13 cellular contexts compared by ENCODE assay signal in the genomic region with DNA sequence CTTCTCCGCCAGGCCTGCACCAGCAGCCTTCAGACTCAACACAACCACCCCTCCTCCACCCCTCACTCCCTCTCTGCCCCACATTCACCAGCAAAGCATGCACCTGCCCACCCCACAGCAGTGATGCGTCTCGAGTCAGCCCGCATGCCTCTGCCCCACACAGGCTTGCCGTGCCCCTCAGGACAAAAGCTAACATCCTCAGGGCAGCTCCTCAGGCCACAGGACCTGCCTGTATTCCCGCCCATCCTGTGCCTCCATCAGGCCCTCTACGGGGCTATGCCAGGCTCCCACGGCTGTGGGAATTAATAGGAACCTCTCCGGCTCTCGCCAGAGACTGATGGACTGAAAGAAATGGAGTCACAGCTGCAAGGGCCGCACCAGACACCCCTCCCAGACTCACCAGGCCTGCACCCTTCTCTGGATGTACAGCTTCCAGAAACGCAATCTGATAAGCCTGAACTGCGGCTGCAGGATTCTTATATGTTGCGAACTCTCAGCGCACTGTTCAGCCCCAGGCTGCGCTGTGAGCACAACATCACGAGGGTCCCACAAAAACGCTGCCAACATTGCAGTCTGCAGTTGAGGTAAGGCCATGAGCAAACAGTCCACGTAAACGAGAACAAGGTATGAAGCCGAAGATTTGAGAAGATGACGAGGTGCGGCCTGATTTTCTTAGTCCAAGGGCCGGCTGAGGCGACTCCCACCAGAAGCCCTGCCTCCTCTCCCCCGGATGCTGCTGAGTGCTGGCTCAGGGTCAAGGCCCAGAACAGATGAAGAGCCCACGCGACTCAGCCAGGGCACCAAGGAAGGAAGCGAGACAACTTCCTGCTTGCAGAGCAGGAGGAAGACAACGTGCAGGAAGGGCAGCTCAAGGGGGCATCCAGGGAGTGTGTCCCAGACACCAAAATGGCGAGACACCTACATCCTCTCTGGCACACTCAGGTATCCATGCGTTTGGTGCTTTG.
A peak's percentile ranks its signal among the peaks of the same experiment; 100 is the strongest.
DNase-seq lines count a peak whose midpoint lies in the region; ATAC-seq lines count a peak whose summit lies in the region.
"Had no signal": no experiment of that assay in that cellular context is flagged by ENCODE, and none has a peak within 500 bp of the region (broad histone marks: within the 10 kb centered on the region; RNA-seq: fewer than 3 reads in every experiment).

No MANE protein-coding gene starts in this region.

- no peaks in the 10 kb centered on the region for H3K4me1 Mint-ChIP-seq in stimulated activated naive CD8-positive, alpha-beta T cell treated with anti-CD3 and anti-CD28 coated beads, Interleukin-15, amount 100 ng/mL, for 72 hours
- H3K4me1 Mint-ChIP-seq: activated naive CD8-positive, alpha-beta T cell treated with anti-CD3 and anti-CD28 coated beads, Interleukin-2, amount 50 U/mL, for 24 hours had no signal

- no peak for DNase-seq in stimulated activated naive CD8-positive, alpha-beta T cell treated with anti-CD3 and anti-CD28 coated beads, Interleukin-15, amount 100 ng/mL, for 72 hours
- DNase-seq in stimulated activated naive CD8-positive, alpha-beta T cell treated with anti-CD3 and anti-CD28 coated beads, Interleukin-15, Interleukin-2, amounts not matched to agents 100 U/mL and 50 U/mL, for 24 hours = no peak
- DNase-seq in SK-N-DZ (ENCODE audit: low spot score) = peak; percentile 84
- DNase-seq in iPS-NIHi11 (ENCODE audit: low spot score) = peak; percentile 9
- DNase-seq in KG1 (lab: John Stamatoyannopoulos, UW) = no peak
- DNase-seq in stimulated activated CD4-positive, alpha-beta T cell treated with anti-CD3 and anti-CD28 coated beads, Interleukin-4, amount 100 ng/mL, for 1 hour = no peak
- DNase-seq in NOMO-1 treated with DMSO at 0.1 percent for 48 hours (lab: John Stamatoyannopoulos, UW; ENCODE audit: unreplicated experiment) = no peak
- DNase-seq: activated CD4-positive, alpha-beta T cell treated with anti-CD3 and anti-CD28 coated beads for 4 hours; activated naive CD8-positive, alpha-beta T cell treated with anti-CD3 and anti-CD28 coated beads, Interleukin-2, amount 50 U/mL, for 24 hours; cerebellar nuclear complex; NCI-H1417; NCI-H446 treated with DMSO at 0.1 percent for 48 hours had no signal

- H3K27me3 Mint-ChIP-seq in stimulated activated naive CD8-positive, alpha-beta T cell treated with anti-CD3 and anti-CD28 coated beads, Interleukin-15, amount 100 ng/mL, for 72 hours = no peaks in the 10 kb centered on the region
- H3K27me3 Mint-ChIP-seq: activated naive CD8-positive, alpha-beta T cell treated with anti-CD3 and anti-CD28 coated beads, Interleukin-2, amount 50 U/mL, for 24 hours had no signal

- peak overlapping the region; percentile 57 to 84 for H3K27ac Mint-ChIP-seq in stimulated activated naive CD8-positive, alpha-beta T cell treated with anti-CD3 and anti-CD28 coated beads, Interleukin-15, amount 100 ng/mL, for 72 hours
- H3K27ac Mint-ChIP-seq: activated naive CD8-positive, alpha-beta T cell treated with anti-CD3 and anti-CD28 coated beads, Interleukin-2, amount 50 U/mL, for 24 hours had no signal

- ATAC-seq in stimulated activated naive CD8-positive, alpha-beta T cell treated with anti-CD3 and anti-CD28 coated beads, Interleukin-15, amount 100 ng/mL, for 72 hours = no peak
- no peak for ATAC-seq in stimulated activated naive CD8-positive, alpha-beta T cell treated with anti-CD3 and anti-CD28 coated beads, Interleukin-15, Interleukin-2, amounts not matched to agents 100 U/mL and 50 U/mL, for 24 hours
- ATAC-seq in GM19452 (IDR thresholded peaks at IDR 0.05; ENCODE audit: unreplicated experiment) = no peak
- ATAC-seq: activated naive CD8-positive, alpha-beta T cell treated with anti-CD3 and anti-CD28 coated beads, Interleukin-2, amount 50 U/mL, for 24 hours had no signal

- H3K4me3 Mint-ChIP-seq in stimulated activated naive CD8-positive, alpha-beta T cell treated with anti-CD3 and anti-CD28 coated beads, Interleukin-15, amount 100 ng/mL, for 72 hours = no peak overlapping the region
- H3K4me3 Mint-ChIP-seq: activated naive CD8-positive, alpha-beta T cell treated with anti-CD3 and anti-CD28 coated beads, Interleukin-2, amount 50 U/mL, for 24 hours had no signal

- H3K9me3 Mint-ChIP-seq in stimulated activated naive CD8-positive, alpha-beta T cell treated with anti-CD3 and anti-CD28 coated beads, Interleukin-15, amount 100 ng/mL, for 72 hours = no peaks in the 10 kb centered on the region
- H3K9me3 Mint-ChIP-seq: activated naive CD8-positive, alpha-beta T cell treated with anti-CD3 and anti-CD28 coated beads, Interleukin-2, amount 50 U/mL, for 24 hours had no signal

Comparison
In these comparisons a context has a peak if more than half of its experiments do, and no peak if none do; other contexts are left out.
1. DNase-seq: peak in SK-N-DZ (single experiment) and iPS-NIHi11 (single experiment); none in stimulated activated naive CD8-positive, alpha-beta T cell treated with anti-CD3 and anti-CD28 coated beads, Interleukin-15, amount 100 ng/mL, for 72 hours (0 of 2), stimulated activated naive CD8-positive, alpha-beta T cell treated with anti-CD3 and anti-CD28 coated beads, Interleukin-15, Interleukin-2, amounts not matched to agents 100 U/mL and 50 U/mL, for 24 hours (single experiment), KG1 (single experiment), stimulated activated CD4-positive, alpha-beta T cell treated with anti-CD3 and anti-CD28 coated beads, Interleukin-4, amount 100 ng/mL, for 1 hour (single experiment) and NOMO-1 treated with DMSO at 0.1 percent for 48 hours (single experiment).